ENCODE assay signal across 11 cellular contexts in genomic region chr19:15075801-15076200, GRCh38. TPM values are rescaled to one million over a fixed set of nuclear protein-coding genes. Genes with fewer than 3 reads are reported as not detected.
"Had no signal": no experiment of that assay in that cellular context is flagged by ENCODE, and none has a peak within 500 bp of the region (broad histone marks: within the 10 kb centered on the region; RNA-seq: fewer than 3 reads in every experiment).

No MANE protein-coding gene starts in this region.

- H3K4me2 ChIP-seq: GM23338 had no signal

- H3K27ac Mint-ChIP-seq: GM23338, H9, HFFc6 had no signal

- H3K36me3 ChIP-seq: HAP-1 had no signal

- H3K4me3 ChIP-seq: GM23248, GM23338, HAP-1 had no signal

- H3K9me3 Mint-ChIP-seq: HFFc6 had no signal

- ATAC-seq: GM23338, HCT116 had no signal

- H3K4me1 ChIP-seq: HAP-1 had no signal

- H2AFZ ChIP-seq: GM23248, GM23338 had no signal

- DNase-seq: GM23248, GOT3, H7, H9, HCEC 1CT, HFFc6 had no signal

- H3K9me3 ChIP-seq: HAP-1 had no signal

- H3K4me1 Mint-ChIP-seq: GM23338, H9 had no signal

- H3K27ac ChIP-seq: GM23248 had no signal

- H3K4me3 Mint-ChIP-seq: GM23338, H9, HFFc6 had no signal

RNA-seq across cellular contexts. Expression of gene OR1I1, which starts 6.2 kb away (rescaled TPM):
- total RNA-seq: GM23248, GM23338, H1, H4, H7, H9, HFFc6 had no signal

RNA-seq across cellular contexts. Expression of gene CASP14, which starts 26.5 kb away (rescaled TPM):
- total RNA-seq: GM23248, GM23338, H1, H4, H7, H9, HFFc6 had no signal
